21 cellular contexts compared by ENCODE assay signal in genomic region chr12:120993496-120993895, GRCh38. TPM values are rescaled to one million over a fixed set of nuclear protein-coding genes. Genes with fewer than 3 reads are reported as not detected.
DNase-seq lines count a peak whose midpoint lies in the region; ATAC-seq, FAIRE-seq and TF ChIP-seq lines count a peak whose summit lies in the region.
"Had no signal": no experiment of that assay in that cellular context is flagged by ENCODE, and none has a peak within 500 bp of the region (broad histone marks: within the 10 kb centered on the region; RNA-seq: fewer than 3 reads in every experiment).

No MANE protein-coding gene starts in this region.

- no peaks in the 10 kb centered on the region for H3K79me2 ChIP-seq in H1 (ENCODE audit: control insufficient read depth in 1 of 2, insufficient read depth in 2 of 2, low read length in 2 of 2)

- no peak for ATAC-seq in GM18873 (IDR thresholded peaks at IDR 0.05; ENCODE audit: low FRiP score, unreplicated experiment)
- no peak for ATAC-seq in GM18511 (IDR thresholded peaks at IDR 0.05; ENCODE audit: unreplicated experiment)
- ATAC-seq: HCT116 had no signal

- TF ChIP-seq CTCF in HEK293 (tag by site-specific recombination; IDR thresholded peaks at IDR 0.05) (no peak), H1 (IDR thresholded peaks at IDR 0.05; ENCODE audit: control extremely low read depth in 1 of 3, insufficient read depth in 1 of 3, low read depth in 1 of 3, low read length in 3 of 3) (no peak), nephron progenitor cell (IDR thresholded peaks at IDR 0.05) (no peak)

- no peak for TF ChIP-seq POLR2A in H1 (IDR thresholded peaks at IDR 0.05; ENCODE audit: control extremely low read depth in 1 of 2, low read depth in 2 of 2, low read length in 2 of 2)

- no peak overlapping the region for H3K23ac ChIP-seq in H1 (ENCODE audit: insufficient read length)

- H3K56ac ChIP-seq in H1 (replicated peaks; ENCODE audit: insufficient read length, low read depth, low read length), result no peak overlapping the region

- no peaks in the 10 kb centered on the region for H3K36me3 Mint-ChIP-seq in nephron progenitor cell (ENCODE audit: low read depth)
- H3K36me3 Mint-ChIP-seq: CD4-positive, alpha-beta memory T cell had no signal

- H3K4me1 ChIP-seq in HEK293 (ENCODE audit: control insufficient read depth, insufficient read depth, low read length), result no peaks in the 10 kb centered on the region
- no peaks in the 10 kb centered on the region for H3K4me1 ChIP-seq in H1 (replicated peaks in 1 of 4; ENCODE audit: control insufficient read depth in 3 of 4, insufficient read depth in 4 of 4, low read length in 3 of 4)

- no peak overlapping the region for H4K91ac ChIP-seq in H1 (replicated peaks; ENCODE audit: insufficient read length, low read length)

- 88% methylated on average over 11 of the region's 11 CpGs; no CpG with 5 or more reads in 1 of the 2 experiments for WGBS in H1 (ENCODE audit: extremely low coverage in 1 of 2, insufficient coverage in 1 of 2, insufficient read length in 1 of 2, insufficient replicate concordance in 2 of 2, low coverage in 1 of 2, low lambda C conversion rate in 2 of 2, missing lambda C conversion rate in 1 of 2), 2 experiments

- H3K36me3 ChIP-seq in HEK293 (ENCODE audit: control insufficient read depth in 2 of 2, insufficient read depth in 1 of 2, low read length in 2 of 2) (no peaks in the 10 kb centered on the region), H1 (ENCODE audit: control insufficient read depth in 2 of 4, insufficient read depth in 4 of 4, low read length in 3 of 4) (no peaks in the 10 kb centered on the region)

- H2BK120ac ChIP-seq in H1 (replicated peaks; ENCODE audit: low read depth, low read length), result no peak overlapping the region

- H2BK12ac ChIP-seq in H1 (ENCODE audit: low read depth, low read length), result no peak overlapping the region

- POLR2A ChIA-PET in HEK293 (lab: Yijun Ruan, JAX) (no interaction called here), H1 (lab: Charles Lee; ENCODE audit: partially characterized antibody) (no interaction called here)

- H2AK5ac ChIP-seq in H1 (ENCODE audit: low read depth, low read length), result no peak overlapping the region

- CTCF ChIA-PET in HEK293 (lab: Yijun Ruan, JAX) (interaction anchor here (2.7 kb wide), 1 partner anchor 12 kb away, joined by 25 read pairs; no protein-coding TSS in a partner anchor), H1 (lab: Charles Lee; ENCODE audit: partially characterized antibody) (interaction anchor here (0.6 to 3.8 kb wide), 4 partner anchors 9 to 463 kb away, joined by 3 to 40 read pairs (median 4); no protein-coding TSS in a partner anchor)

- H3K4ac ChIP-seq in H1 (replicated peaks; ENCODE audit: insufficient read length, low read depth, low read length), result no peak overlapping the region

- H3K27me3 Mint-ChIP-seq in nephron progenitor cell (ENCODE audit: low read depth, poor library complexity), result peaks cover 34% of the 10 kb centered on the region

- H3K27me3 ChIP-seq in H1 (replicated peaks in 1 of 4; ENCODE audit: control insufficient read depth in 3 of 4, extremely low read depth in 1 of 4, insufficient read depth in 3 of 4, low read length in 3 of 4), result no peaks in the 10 kb centered on the region

- H3K18ac ChIP-seq in H1 (ENCODE audit: extremely low read depth, low read length), result no peak overlapping the region

- H3K27ac ChIP-seq in HEK293 (ENCODE audit: extremely low read depth, low read depth, low read length), result no peak overlapping the region
- no peak overlapping the region for H3K27ac ChIP-seq in H1 (ENCODE audit: low read depth, low read length)

- H4K20me1 ChIP-seq in H1 (replicated peaks in 1 of 2; ENCODE audit: control insufficient read depth in 1 of 2, insufficient read depth in 2 of 2, low read length in 2 of 2), result peaks cover 0 to 2% of the 10 kb centered on the region in 2 experiments

- peaks cover 4% of the 10 kb centered on the region for H3K4me1 Mint-ChIP-seq in nephron progenitor cell
- H3K4me1 Mint-ChIP-seq: CD4-positive, alpha-beta memory T cell had no signal

- TF ChIP-seq RAD21 in H1 (IDR thresholded peaks at IDR 0.05 in 1 of 2, conservative IDR thresholded peaks at IDR 0.05 in 1 of 2; ENCODE audit: low read depth in 2 of 2, low read length in 2 of 2), result no peak

- peak overlapping the region; percentile 64; the same call in 1 of the 2 replicates for H4K8ac ChIP-seq in H1 (ENCODE audit: extremely low read depth, insufficient read depth, low read length)

- no peak overlapping the region for H3K4me3 Mint-ChIP-seq in nephron progenitor cell
- H3K4me3 Mint-ChIP-seq: CD4-positive, alpha-beta memory T cell; H9; HFFc6 had no signal

- no peaks in the 10 kb centered on the region for H3K9me3 Mint-ChIP-seq in nephron progenitor cell
- H3K9me3 Mint-ChIP-seq: HFFc6 had no signal

- no peak overlapping the region for H2AFZ ChIP-seq in H1 (ENCODE audit: low read length)

- H3K4me3 ChIP-seq in HEK293 (ENCODE audit: low read depth, low read length) (no peak overlapping the region), H1 (ENCODE audit: extremely low read depth in 1 of 4, insufficient read depth in 2 of 4, low read depth in 3 of 4, low read length in 4 of 4) (no peak overlapping the region)

- no peak overlapping the region for H4K5ac ChIP-seq in H1 (ENCODE audit: insufficient read length, low read depth, low read length)

- peak overlapping the region; percentile 67 for H3K27ac Mint-ChIP-seq in nephron progenitor cell
- H3K27ac Mint-ChIP-seq: H9, HFFc6 had no signal

- H2BK15ac ChIP-seq in H1 (ENCODE audit: low read length), result no peak overlapping the region

- FAIRE-seq in H1 (lab: Jason Lieb, UNC), result no peak
- FAIRE-seq: G401.6, GM12892 had no signal

- no peak overlapping the region for H2BK20ac ChIP-seq in H1 (ENCODE audit: low read length)

- no peak overlapping the region for H3K4me2 ChIP-seq in H1 (ENCODE audit: insufficient read depth in 1 of 2, low read depth in 2 of 2, low read length in 2 of 2)

- peaks cover 14% of the 10 kb centered on the region; the same call in 1 of the 2 replicates for H3K23me2 ChIP-seq in H1 (ENCODE audit: low read depth, low read length)

- no peak overlapping the region for H3K14ac ChIP-seq in H1 (ENCODE audit: insufficient read length)

- DNase-seq in H1 (ENCODE audit: low read depth in 1 of 2, low spot score in 2 of 2) (no peak), nephron progenitor cell (no peak), DMS53 treated with DMSO at 0.1 percent for 48 hours (lab: John Stamatoyannopoulos, UW; ENCODE audit: unreplicated experiment) (no peak)
- DNase-seq: C1 segment of cervical spinal cord; Calu3; CD4-positive, alpha-beta memory T cell; COR-L47; DMS53; DND-41; GOT3; H9; HFFc6 had no signal

- H2BK5ac ChIP-seq in H1 (ENCODE audit: low read depth, low read length), result no peak overlapping the region

- H3K9me3 ChIP-seq in HEK293 (ENCODE audit: control insufficient read depth, insufficient read depth, low read depth, low read length) (no peaks in the 10 kb centered on the region), H1 (ENCODE audit: insufficient read depth in 2 of 2, low read depth in 1 of 2, low read length in 1 of 2) (no peaks in the 10 kb centered on the region)

- no peaks in the 10 kb centered on the region for H3K79me1 ChIP-seq in H1 (ENCODE audit: low read depth, low read length)

- H3K9ac ChIP-seq in H1 (replicated peaks in 1 of 4; ENCODE audit: extremely low read depth in 1 of 4, low read depth in 3 of 4, low read length in 3 of 4), result no peak overlapping the region

- no peak for TF ChIP-seq EP300 in H1 (IDR thresholded peaks at IDR 0.05; ENCODE audit: borderline replicate concordance in 1 of 2, low read depth in 2 of 2, low read length in 2 of 2)

TF ChIP-seq in HEK293, 187 proteins besides CTCF, POLR2A, EP300 and RAD21 (continues in another document):
- TF ChIP-seq ZNF510 (tag by site-specific recombination; IDR thresholded peaks at IDR 0.05; ENCODE audit: insufficient replicate concordance), result no peak
- no peak for TF ChIP-seq ZNF555 (tag by site-specific recombination; conservative IDR thresholded peaks at IDR 0.05)
- no peak for TF ChIP-seq ZNF211 (tag by site-specific recombination; IDR thresholded peaks at IDR 0.05; ENCODE audit: low read depth)

TF ChIP-seq in H1, 55 proteins besides CTCF, POLR2A, EP300 and RAD21 (continues in another document):
- no peak for TF ChIP-seq JUND (IDR thresholded peaks at IDR 0.05; ENCODE audit: low read length)
- no peak for TF ChIP-seq POU5F1 (IDR thresholded peaks at IDR 0.05; ENCODE audit: low read depth, low read length)

RNA-seq across cellular contexts. Expression of gene HNF1A, which starts 15.2 kb away (rescaled TPM):
- total RNA-seq in H1 (2021; fragmentation: NEBNext Ultra II Directional; extraction: Animal tissue kit (Norgen Biotek cat#: 25700)), result not detected in 2 replicates
- 0.02 TPM in 1 of 2 replicates, not detected in the other for polyA plus RNA-seq in H1 (2011; rRNA removed)
- 0.08 TPM for polyA plus RNA-seq in H1 (2011; cell fraction: cytosol; rRNA removed)
- polyA plus RNA-seq in H1 (2011; cell fraction: nucleus; rRNA removed), result not detected
- polyA plus RNA-seq in H1 (2012, experiment 1 of 2), result 0.50 TPM in 1 of 4 replicates, not detected in the others
- not detected for polyA plus RNA-seq in H1 (2012, experiment 2 of 2)
- 0.02 TPM for polyA plus RNA-seq in H1 (2013, experiment 1 of 2)
- not detected for polyA plus RNA-seq in H1 (2013, experiment 2 of 2)
- polyA minus RNA-seq in H1 (2011; rRNA and poly(A)+ RNA removed), result not detected in 2 replicates
- not detected for polyA minus RNA-seq in H1 (2011; cell fraction: cytosol; rRNA and poly(A)+ RNA removed)
- not detected for polyA minus RNA-seq in H1 (2011; cell fraction: nucleus; rRNA and poly(A)+ RNA removed)
- total RNA-seq: A172; A673; CD4-positive, alpha-beta memory T cell; H9; HFFc6 had no signal
- polyA plus RNA-seq: BJ; CD4-positive, alpha-beta memory T cell had no signal

RNA-seq across cellular contexts. Expression of gene C12orf43, which starts 22.8 kb away (rescaled TPM):
- total RNA-seq in H1 (2021; fragmentation: NEBNext Ultra II Directional; extraction: Animal tissue kit (Norgen Biotek cat#: 25700)), result 22.3 and 23.7 TPM in 2 replicates
- 9.2 and 12.3 TPM in 2 replicates for polyA plus RNA-seq in H1 (2011; rRNA removed)
- 18.5 TPM for polyA plus RNA-seq in H1 (2011; cell fraction: cytosol; rRNA removed)
- polyA plus RNA-seq in H1 (2011; cell fraction: nucleus; rRNA removed), result 18.9 TPM
- polyA plus RNA-seq in H1 (2012, experiment 1 of 2), result 14.1 to 23.5 TPM (median 18.3 TPM) in 4 replicates
- polyA plus RNA-seq in H1 (2012, experiment 2 of 2), result 11.5 TPM
- polyA plus RNA-seq in H1 (2013, experiment 1 of 2), result 17.1 TPM
- polyA plus RNA-seq in H1 (2013, experiment 2 of 2), result 16.8 TPM
- polyA minus RNA-seq in H1 (2011; rRNA and poly(A)+ RNA removed), result 7.4 and 9.7 TPM in 2 replicates
- polyA minus RNA-seq in H1 (2011; cell fraction: cytosol; rRNA and poly(A)+ RNA removed), result 11.4 TPM
- polyA minus RNA-seq in H1 (2011; cell fraction: nucleus; rRNA and poly(A)+ RNA removed), result 11.0 TPM

RNA-seq across cellular contexts. Expression of gene OASL, which starts 45.5 kb away (rescaled TPM):
- total RNA-seq in H1 (2021; fragmentation: NEBNext Ultra II Directional; extraction: Animal tissue kit (Norgen Biotek cat#: 25700)), result not detected in 2 replicates
- polyA plus RNA-seq in H1 (2011; rRNA removed), result not detected in 2 replicates
- not detected for polyA plus RNA-seq in H1 (2011; cell fraction: cytosol; rRNA removed)
- not detected for polyA plus RNA-seq in H1 (2011; cell fraction: nucleus; rRNA removed)
- not detected in 4 replicates for polyA plus RNA-seq in H1 (2012, experiment 1 of 2)
- polyA plus RNA-seq in H1 (2012, experiment 2 of 2), result not detected
- polyA plus RNA-seq in H1 (2013, experiment 1 of 2), result not detected
- polyA plus RNA-seq in H1 (2013, experiment 2 of 2), result not detected
- not detected in 2 replicates for polyA minus RNA-seq in H1 (2011; rRNA and poly(A)+ RNA removed)
- polyA minus RNA-seq in H1 (2011; cell fraction: cytosol; rRNA and poly(A)+ RNA removed), result not detected
- polyA minus RNA-seq in H1 (2011; cell fraction: nucleus; rRNA and poly(A)+ RNA removed), result not detected
- total RNA-seq: H9, HFFc6 had no signal
